21 cellular contexts compared by ENCODE assay signal in genomic region chr21:14977814-14978213, GRCh38.
A peak's percentile ranks its signal among the peaks of the same experiment; 100 is the strongest.
DNase-seq lines count a peak whose midpoint lies in the region; ATAC-seq, FAIRE-seq and TF ChIP-seq lines count a peak whose summit lies in the region.
"Had no signal": no experiment of that assay in that cellular context is flagged by ENCODE, and none has a peak within 500 bp of the region (broad histone marks: within the 10 kb centered on the region; RNA-seq: fewer than 3 reads in every experiment).

No MANE protein-coding gene starts in this region.

- CTCF ChIA-PET in K562 (lab: Yijun Ruan, JAX; ENCODE audit: low intra/inter-chr PET ratio): no interaction called here

- intact Hi-C loops in K562 (cut with micrococcal nuclease): no loop called here

- no peak for TF ChIP-seq EP300 in K562 (IDR thresholded peaks at IDR 0.05; ENCODE audit: low read length)

- no peak for TF ChIP-seq RAD21 in K562 (CRISPR knock-in tag; conservative IDR thresholded peaks at IDR 0.05 in 1 of 2, IDR thresholded peaks at IDR 0.05 in 1 of 2)

- H3K27me3 ChIP-seq in K562 (ENCODE audit: control insufficient read depth in 2 of 2, insufficient read depth in 2 of 2, low read length in 2 of 2) (no peaks in the 10 kb centered on the region), foreskin keratinocyte (no peaks in the 10 kb centered on the region)
- H3K27me3 ChIP-seq: breast epithelium, heart left ventricle, SJSA1 had no signal

- H4K20me1 ChIP-seq in K562 (replicated peaks; ENCODE audit: control insufficient read depth, insufficient read depth, low read length): no peaks in the 10 kb centered on the region

- no peak overlapping the region for H2AFZ ChIP-seq in K562 (ENCODE audit: low read depth, low read length)

- POLR2A ChIA-PET in K562 (lab: Yijun Ruan, JAX): interaction anchor here (1.0 kb wide), 1 partner anchor 217 kb away, joined by 3 read pairs; no protein-coding TSS in a partner anchor

- no peak for FAIRE-seq in K562 (lab: Jason Lieb, UNC)
- FAIRE-seq: endothelial cell of umbilical vein, HTR-8/SVneo had no signal

- BruUV-seq in K562 (replicated peaks; lab: Mats Ljungman, UMichigan): no TSS peak

- H3K4me3 ChIP-seq in K562: no peak overlapping the region
- H3K4me3 ChIP-seq: breast epithelium, HAP-1, heart left ventricle, SJSA1 had no signal

- no peak overlapping the region for H3K27ac ChIP-seq in K562 (ENCODE audit: extremely low read depth, low read depth, low read length)
- H3K27ac ChIP-seq in foreskin keratinocyte: no peak overlapping the region
- H3K27ac ChIP-seq: breast epithelium, heart left ventricle, SJSA1 had no signal

- H3K4me2 ChIP-seq in K562 (ENCODE audit: insufficient read depth, low read length): no peak overlapping the region

- peaks cover 11% of the 10 kb centered on the region; the same call in 2 of the 3 replicates for H3K79me2 ChIP-seq in K562 (ENCODE audit: control insufficient read depth, insufficient read depth, low read length)

- H3K9me3 ChIP-seq in K562 (replicated peaks; ENCODE audit: control insufficient read depth, insufficient read depth, low read depth, low read length): no peaks in the 10 kb centered on the region
- H3K9me3 ChIP-seq: breast epithelium, HAP-1, heart left ventricle, SJSA1 had no signal

- peaks cover 8% of the 10 kb centered on the region; the same call in 2 of the 3 replicates for H3K36me3 ChIP-seq in K562 (ENCODE audit: control insufficient read depth, insufficient read depth, low read length)
- H3K36me3 ChIP-seq: breast epithelium, HAP-1, heart left ventricle had no signal

- WGBS in K562 (ENCODE audit: insufficient coverage, low coverage, missing lambda C conversion rate): 88% methylated on average over 5 of the region's 5 CpGs

- H3K9ac ChIP-seq in K562 (ENCODE audit: insufficient read depth in 1 of 2, low read depth in 2 of 2, low read length in 2 of 2): no peak overlapping the region

- H3K4me1 ChIP-seq in K562 (replicated peaks in 1 of 2; ENCODE audit: control insufficient read depth in 2 of 2, insufficient read depth in 2 of 2, low read length in 2 of 2) (no peaks in the 10 kb centered on the region), foreskin keratinocyte (no peaks in the 10 kb centered on the region)
- H3K4me1 ChIP-seq: breast epithelium, HAP-1 had no signal

- TF ChIP-seq CTCF in K562 (IDR thresholded peaks at IDR 0.05 in 2 of 3, conservative IDR thresholded peaks at IDR 0.05 in 1 of 3; ENCODE audit: insufficient read depth in 2 of 3, low read depth in 1 of 3, low read length in 3 of 3) (no peak), foreskin keratinocyte (conservative IDR thresholded peaks at IDR 0.05) (no peak)

- no peak for TF ChIP-seq POLR2A in K562 (conservative IDR thresholded peaks at IDR 0.05)

- peak; percentile 40 for DNase-seq in NCI-H146 (lab: John Stamatoyannopoulos, UW)
- no peak for DNase-seq in NCI-H146 treated with DMSO at 0.1 percent for 48 hours (lab: John Stamatoyannopoulos, UW; ENCODE audit: unreplicated experiment)
- peak; percentile 78 to 96 for DNase-seq in NCI-H524 (lab: John Stamatoyannopoulos, UW)
- peak in 2 of 4 experiments; percentile 9 for DNase-seq in K562 (ENCODE audit: extremely low read depth in 1 of 4, low spot score in 3 of 4)
- DNase-seq in DMS153 (lab: John Stamatoyannopoulos, UW): no peak
- DNase-seq in OCI-M2 (lab: John Stamatoyannopoulos, UW; ENCODE audit: unreplicated experiment): no peak
- DNase-seq in foreskin keratinocyte: no peak
- DNase-seq: activated CD4-positive, alpha-beta T cell treated with anti-CD3 and anti-CD28 coated beads, Interleukin-2, amount 50 U/mL, for 48 hours; activated T-cell treated with anti-CD3 and anti-CD28 coated beads for 4 hours; heart left ventricle; left ventricle myocardium superior; NCI-H1694 treated with DMSO at 0.1 percent for 48 hours; PC-3; stimulated activated CD4-positive, alpha-beta T cell treated with anti-CD3 and anti-CD28 coated beads, Interleukin-4, amount 100 ng/mL, for 4 hours; stimulated activated naive CD8-positive, alpha-beta T cell treated with anti-CD3 and anti-CD28 coated beads, Interleukin-15, amount 100 ng/mL, for 72 hours had no signal

- in situ Hi-C loops in K562 (cut with MboI): no loop called here

- ATAC-seq in K562 (peak; percentile 23; the same call in 1 of the 3 replicates), HG02973 (IDR thresholded peaks at IDR 0.05; ENCODE audit: unreplicated experiment) (no peak), foreskin keratinocyte (no peak)
- ATAC-seq: heart left ventricle; left ventricle myocardium superior; PC-3; stimulated activated naive CD8-positive, alpha-beta T cell treated with anti-CD3 and anti-CD28 coated beads, Interleukin-15, amount 100 ng/mL, for 72 hours had no signal

- H3K9me1 ChIP-seq in K562 (ENCODE audit: control insufficient read depth, insufficient read depth, low read length): no peaks in the 10 kb centered on the region

TF ChIP-seq in K562, 482 proteins besides CTCF, POLR2A, EP300 and RAD21:
- TF ChIP-seq PHF8 (IDR thresholded peaks at IDR 0.05; ENCODE audit: borderline replicate concordance, low read length): no peak
- TF ChIP-seq NFIX (CRISPR knock-in tag; IDR thresholded peaks at IDR 0.05; ENCODE audit: low read depth): peak; percentile 91
- TF ChIP-seq NFIC (IDR thresholded peaks at IDR 0.05): peak; percentile 98
- no peak for TF ChIP-seq ZKSCAN3 (CRISPR knock-in tag; IDR thresholded peaks at IDR 0.05)

Comparison
In these comparisons a context has a peak if more than half of its experiments do, and no peak if none do; other contexts are left out.
1. DNase-seq: peak in NCI-H146 (single experiment) and NCI-H524 (2 of 2); none in NCI-H146 treated with DMSO at 0.1 percent for 48 hours (single experiment), DMS153 (single experiment), OCI-M2 (single experiment) and foreskin keratinocyte (0 of 2).